11 cellular contexts compared by ENCODE assay signal in the genomic region with DNA sequence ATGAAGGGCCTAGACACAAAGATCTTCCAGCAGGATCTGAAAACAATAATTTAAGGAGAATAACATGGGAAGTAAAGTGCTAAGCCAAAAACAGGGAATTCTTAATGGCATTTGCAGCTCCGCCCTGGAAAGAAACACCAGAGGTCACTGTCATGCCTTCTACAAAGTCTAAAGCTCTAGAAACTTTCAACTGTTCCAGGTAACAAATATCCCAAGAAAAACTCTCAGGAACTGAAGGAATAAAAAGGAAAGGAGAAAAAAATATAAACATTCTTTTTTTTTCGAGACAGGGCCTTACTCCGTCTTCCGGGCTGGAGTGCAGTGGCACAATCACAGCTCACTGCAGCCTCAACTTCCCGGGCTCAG. TPM values are rescaled to one million over a fixed set of nuclear protein-coding genes. Genes with fewer than 3 reads are reported as not detected.
DNase-seq lines count a peak whose midpoint lies in the region; ATAC-seq and TF ChIP-seq lines count a peak whose summit lies in the region.
"Had no signal": no experiment of that assay in that cellular context is flagged by ENCODE, and none has a peak within 500 bp of the region (broad histone marks: within the 10 kb centered on the region; RNA-seq: fewer than 3 reads in every experiment).

No MANE protein-coding gene starts in this region.

- 79 to 90% (median 85%) methylated on average over 5 of the region's 5 CpGs for WGBS in adrenal gland, 4 donors

- no peak for TF ChIP-seq POLR2A in adrenal gland (IDR thresholded peaks at IDR 0.05)

- H3K27ac ChIP-seq in cardiac muscle cell (peak overlapping the region; percentile 7), adrenal gland (peak overlapping the region in 3 of 5 donors; percentile 68 to 98 (median 95)), A673 (ENCODE audit: low read depth, low read length, poor library complexity, severe bottlenecking) (no peak overlapping the region)

- no TSS peak for BruUV-seq in A673 (replicated peaks; lab: Mats Ljungman, UMichigan)

- TF ChIP-seq CTCF in cardiac muscle cell (IDR thresholded peaks at IDR 0.05; ENCODE audit: low read depth, low read length) (no peak), adrenal gland (IDR thresholded peaks at IDR 0.05) (peak in 1 of 6 experiments; percentile 0), type B pancreatic cell (conservative IDR thresholded peaks at IDR 0.05) (no peak), A673 (conservative IDR thresholded peaks at IDR 0.05; ENCODE audit: low read depth, low read length) (no peak; the same call in 1 of the 2 replicates)

- peaks cover 2 to 17% of the 10 kb centered on the region in 2 donors for H3K36me3 Mint-ChIP-seq in naive B cell
- no peaks in the 10 kb centered on the region for H3K36me3 Mint-ChIP-seq in type B pancreatic cell
- H3K36me3 Mint-ChIP-seq: activated naive CD8-positive, alpha-beta T cell; IgD-negative memory B cell had no signal

- H3K36me3 ChIP-seq in cardiac muscle cell (peaks cover 5% of the 10 kb centered on the region), adrenal gland (replicated peaks in 1 of 2) (peaks cover 0 to 41% of the 10 kb centered on the region in 2 donors), A673 (ENCODE audit: insufficient read depth, low read length, poor library complexity, severe bottlenecking) (peaks cover 8% of the 10 kb centered on the region)

- H3K4me1 Mint-ChIP-seq in naive B cell (peaks cover 17 to 28% (median 19%) of the 10 kb centered on the region in 3 donors), type B pancreatic cell (ENCODE audit: unreplicated experiment) (peaks cover 6% of the 10 kb centered on the region)

- DNase-seq in cardiac muscle cell (ENCODE audit: low read depth in 1 of 2, low spot score in 1 of 2) (no peak), left cardiac atrium (no peak), adrenal gland (no peak), naive B cell (no peak), type B pancreatic cell (ENCODE audit: extremely low spot score, unreplicated experiment) (no peak), A673 (ENCODE audit: low spot score) (no peak), NCI-H187 treated with DMSO at 0.1 percent for 48 hours (lab: John Stamatoyannopoulos, UW) (no peak)

- H3K9me3 ChIP-seq in cardiac muscle cell (ENCODE audit: low read depth) (no peaks in the 10 kb centered on the region), adrenal gland (replicated peaks in 1 of 3) (no peaks in the 10 kb centered on the region), A673 (ENCODE audit: low read depth, low read length, poor library complexity, severe bottlenecking) (no peaks in the 10 kb centered on the region)

- H3K9me3 Mint-ChIP-seq in naive B cell (no peaks in the 10 kb centered on the region), type B pancreatic cell (no peaks in the 10 kb centered on the region)
- H3K9me3 Mint-ChIP-seq: IgD-negative memory B cell, nephron progenitor cell had no signal

- H3K27me3 ChIP-seq in cardiac muscle cell (no peaks in the 10 kb centered on the region), adrenal gland (no peaks in the 10 kb centered on the region), A673 (replicated peaks; ENCODE audit: insufficient read depth, low read depth, low read length, poor library complexity) (no peaks in the 10 kb centered on the region)

- ATAC-seq in left cardiac atrium = no peak
- ATAC-seq in naive B cell (ENCODE audit: low read depth in 2 of 2) = no peak
- no peak for ATAC-seq in GM18870 (IDR thresholded peaks at IDR 0.05; ENCODE audit: unreplicated experiment)

- H3K4me1 ChIP-seq in cardiac muscle cell (ENCODE audit: low read depth) = no peaks in the 10 kb centered on the region
- peaks cover 38 to 52% of the 10 kb centered on the region in 2 donors for H3K4me1 ChIP-seq in adrenal gland (replicated peaks in 1 of 2)
- no peaks in the 10 kb centered on the region for H3K4me1 ChIP-seq in A673 (ENCODE audit: insufficient read depth, low read length, poor library complexity, severe bottlenecking)

- no peak overlapping the region for H3K4me3 ChIP-seq in cardiac muscle cell
- no peak overlapping the region for H3K4me3 ChIP-seq in adrenal gland
- no peak overlapping the region for H3K4me3 ChIP-seq in A673 (ENCODE audit: low read depth, low read length, poor library complexity, severe bottlenecking)

- CTCF ChIA-PET in A673 (lab: Charles Lee) = interaction anchor here (0.6 to 1.9 kb wide), 10 partner anchors 9 to 1006 kb away, joined by 3 to 7 read pairs (median 4); a partner anchor contains a TSS

- H3K27me3 Mint-ChIP-seq in naive B cell = no peaks in the 10 kb centered on the region
- H3K27me3 Mint-ChIP-seq in type B pancreatic cell = no peaks in the 10 kb centered on the region
- H3K27me3 Mint-ChIP-seq: activated naive CD8-positive, alpha-beta T cell; IgD-negative memory B cell had no signal

- intact Hi-C loops in left cardiac atrium (cut with DNase I) (loop anchor here in 1 of 2 donors (2.0 kb wide), 1 partner anchor 33 kb away; no protein-coding TSS in a partner anchor), adrenal gland (cut with DNase I) (loop anchor here (2.0 kb wide), 1 partner anchor 33 kb away; no protein-coding TSS in a partner anchor), A673 (cut with micrococcal nuclease; ENCODE audit: unreplicated experiment) (loop anchor here (1.0 kb wide), 1 partner anchor 32 kb away; no protein-coding TSS in a partner anchor)

- POLR2A ChIA-PET in A673 (lab: Charles Lee; ENCODE audit: low non-redundant PET) = no interaction called here

- peak overlapping the region in 2 of 8 donors; percentile 36 to 68 for H3K4me3 Mint-ChIP-seq in naive B cell
- H3K4me3 Mint-ChIP-seq in type B pancreatic cell = no peak overlapping the region
- H3K4me3 Mint-ChIP-seq: activated naive CD8-positive, alpha-beta T cell; nephron progenitor cell had no signal

- H3K27ac Mint-ChIP-seq in naive B cell (peak overlapping the region in 4 of 6 donors; percentile 58 to 81 (median 71)), type B pancreatic cell (peak overlapping the region; percentile 82)
- H3K27ac Mint-ChIP-seq: activated naive CD8-positive, alpha-beta T cell; nephron progenitor cell had no signal

RNA-seq across cellular contexts. Expression of a gene that starts 13.2 kb away (rescaled TPM):
- total RNA-seq in cardiac muscle cell (8.8 and 14.0 TPM in 2 replicates), left cardiac atrium (10 to 100 TPM in 1 of 2 donors, 1 to 10 TPM in 1; 6.4 to 13.7 TPM), adrenal gland (10 to 100 TPM in 7 of 8 donors, 1 to 10 TPM in 1; 5.8 to 53.0 (median 19.8) TPM), type B pancreatic cell (ENCODE audit: low replicate concordance) (6.0 and 18.3 TPM in 2 replicates), A673 (2021) (4.8 and 5.4 TPM in 2 replicates)
- polyA plus RNA-seq in cardiac muscle cell (5.2 and 10.1 TPM in 2 replicates), adrenal gland (10 to 100 TPM in 2 of 3 donors, 1 to 10 TPM in 1; 3.2 to 17.0 (median 11.8) TPM), naive B cell (ENCODE audit: low read depth in 6 of 6) (10 to 100 TPM; 15.5 to 26.7 (median 17.6) TPM)

RNA-seq across cellular contexts. Expression of a gene that starts 27.0 kb away (rescaled TPM):
- total RNA-seq in cardiac muscle cell (138 and 157 TPM in 2 replicates), left cardiac atrium (10 to 100 TPM; 34.6 to 36.4 TPM), adrenal gland (10 to 100 TPM; 45.7 to 74.5 (median 56.0) TPM), type B pancreatic cell (ENCODE audit: low replicate concordance) (65.7 and 79.9 TPM in 2 replicates), A673 (2021) (73.8 and 75.7 TPM in 2 replicates)
- polyA plus RNA-seq in cardiac muscle cell (68.2 and 77.0 TPM in 2 replicates), adrenal gland (10 to 100 TPM; 37.8 to 67.4 (median 43.4) TPM), naive B cell (ENCODE audit: low read depth in 6 of 6) (100 to 1,000 TPM; 137 to 208 (median 175) TPM)
